ENCODE assay signal across 28 cellular contexts in the genomic region with DNA sequence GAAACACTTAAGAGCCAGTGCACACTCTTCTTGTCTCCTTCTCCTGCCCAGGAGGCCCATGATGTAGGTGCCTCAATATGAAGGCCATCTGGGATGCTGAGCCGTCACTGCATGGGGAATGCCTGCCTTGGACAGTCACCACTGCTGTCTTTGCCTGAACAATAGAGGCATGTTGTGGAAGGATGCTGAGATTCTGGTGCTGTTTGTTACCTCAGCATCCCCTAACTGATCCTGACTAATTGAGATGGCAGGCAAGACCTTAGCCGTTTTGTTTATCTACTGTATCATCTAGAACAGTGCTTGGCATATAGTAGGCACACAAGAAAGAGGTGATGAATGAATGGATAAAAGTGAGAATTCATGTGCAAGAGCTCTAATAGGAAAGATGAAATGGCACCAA.
"Had no signal": no experiment of that assay in that cellular context is flagged by ENCODE, and none has a peak within 500 bp of the region (broad histone marks: within the 10 kb centered on the region; RNA-seq: fewer than 3 reads in every experiment).

No MANE protein-coding gene starts in this region.

- H2AFZ ChIP-seq: neural progenitor cell, parathyroid adenoma had no signal

- H3K4me2 ChIP-seq: neural progenitor cell, smooth muscle cell had no signal

- DNase-seq: natural killer cell; occipital lobe; ovary; posterior cingulate gyrus; psoas muscle; right cardiac atrium; spleen; stimulated activated CD4-positive, alpha-beta T cell treated with anti-CD3 and anti-CD28 coated beads, Interleukin-12 subunit alpha, Interleukin-12 subunit beta, amount 100 ng/mL, for 4 hours; stimulated activated CD4-positive, alpha-beta T cell treated with anti-CD3 and anti-CD28 coated beads, Interleukin-1b, Interleukin-23, amount 100 ng/mL, for 48 hours; stimulated activated CD4-positive, alpha-beta T cell treated with anti-CD3 and anti-CD28 coated beads, Interleukin-4, amount 100 ng/mL, for 1 hour; stimulated activated CD4-positive, alpha-beta T cell treated with anti-CD3 and anti-CD28 coated beads, Interleukin-4, amount 100 ng/mL, for 4 hours; stimulated activated CD8-positive, alpha-beta memory T cell treated with anti-CD3 and anti-CD28 coated beads, Interleukin-4, amount 100 ng/mL, for 48 hours; stimulated activated naive CD4-positive, alpha-beta T cell; stimulated activated naive CD8-positive, alpha-beta T cell treated with anti-CD3 and anti-CD28 coated beads, Interleukin-15, amount 100 ng/mL, for 72 hours; stimulated activated naive CD8-positive, alpha-beta T cell treated with anti-CD3 and anti-CD28 coated beads, Interleukin-15, Interleukin-2, amounts not matched to agents 100 U/mL and 50 U/mL, for 24 hours; substantia nigra; testis; tibial artery; transverse colon; upper lobe of right lung; uterus had no signal

- H3K79me2 ChIP-seq: parathyroid adenoma had no signal

- H3K9me3 ChIP-seq: ovary, suprapubic skin, testis, upper lobe of right lung, uterus had no signal

- H3K4me3 ChIP-seq: neural progenitor cell, ovary, psoas muscle, skin epidermis, smooth muscle cell, spleen, suprapubic skin, testis, tibial artery, transverse colon, upper lobe of right lung, uterus had no signal

- H3K27ac ChIP-seq: neural progenitor cell, ovary, parathyroid adenoma, psoas muscle, skin epidermis, spleen, suprapubic skin, testis, tibial artery, transverse colon, upper lobe of right lung, uterus had no signal

- H3K4me1 ChIP-seq: parathyroid adenoma, psoas muscle, spleen, suprapubic skin, testis, tibial artery, transverse colon, upper lobe of right lung, uterus had no signal

- H3K9ac ChIP-seq: neural progenitor cell, parathyroid adenoma had no signal

- H3K27me3 ChIP-seq: neural progenitor cell, ovary, suprapubic skin, testis, tibial artery, transverse colon, upper lobe of right lung, uterus had no signal

- ATAC-seq: natural killer cell; psoas muscle; right cardiac atrium; sciatic nerve; stimulated activated memory B cell treated with anti-CD40 and anti-IgM and Interleukin-4, amounts not matched to agents 10 μg/mL and 1 μg/mL and 100 μg/mL, for 72 hours; stimulated activated naive CD8-positive, alpha-beta T cell treated with anti-CD3 and anti-CD28 coated beads, Interleukin-15, amount 100 ng/mL, for 72 hours; stimulated activated naive CD8-positive, alpha-beta T cell treated with anti-CD3 and anti-CD28 coated beads, Interleukin-15, Interleukin-2, amounts not matched to agents 100 U/mL and 50 U/mL, for 24 hours; upper lobe of right lung had no signal

- H3K36me3 ChIP-seq: neural progenitor cell, ovary, spleen, suprapubic skin, tibial artery, transverse colon, upper lobe of right lung, uterus had no signal
